ENCODE assay signal across 14 cellular contexts in genomic region chr10:59588791-59589190, GRCh38.
DNase-seq lines count a peak whose midpoint lies in the region; ATAC-seq and TF ChIP-seq lines count a peak whose summit lies in the region.
"Had no signal": no experiment of that assay in that cellular context is flagged by ENCODE, and none has a peak within 500 bp of the region (broad histone marks: within the 10 kb centered on the region; RNA-seq: fewer than 3 reads in every experiment).

No MANE protein-coding gene starts in this region.

- 82% methylated on average over 6 of the region's 6 CpGs for WGBS in esophagus muscularis mucosa
- no CpG with 5 or more reads among the region's 6 CpGs for WGBS in neuronal stem cell (ENCODE audit: extremely low coverage in 2 of 2, insufficient read length in 2 of 2, insufficient replicate concordance in 1 of 2), 2 donors

- H2AFZ ChIP-seq in neuronal stem cell (ENCODE audit: low read length): peak overlapping the region; percentile 67

- DNase-seq in DMS53 (lab: John Stamatoyannopoulos, UW) (peak; percentile 17), DMS53 treated with DMSO at 0.1 percent for 48 hours (lab: John Stamatoyannopoulos, UW; ENCODE audit: unreplicated experiment) (no peak), LHCN-M2 (ENCODE audit: low read depth) (peak; percentile 1), esophagus muscularis mucosa (ENCODE audit: extremely low spot score) (peak; percentile 89), neuronal stem cell (ENCODE audit: low spot score) (no peak), GM13977 (ENCODE audit: low spot score) (no peak)
- no peak for DNase-seq in activated CD4-positive, alpha-beta T cell treated with anti-CD3 and anti-CD28 coated beads, Interleukin-2, amount 50 U/mL, for 48 hours
- DNase-seq: CD8-positive, alpha-beta T cell; COR-L47; DMS153; HFFc6 had no signal

- no peak overlapping the region for H2BK12ac ChIP-seq in neuronal stem cell (ENCODE audit: low read length)

- H3K36me3 ChIP-seq in esophagus muscularis mucosa (no peaks in the 10 kb centered on the region), neuronal stem cell (replicated peaks in 1 of 2; ENCODE audit: control insufficient read depth in 2 of 2, insufficient read depth in 2 of 2, low read length in 2 of 2) (no peaks in the 10 kb centered on the region)
- H3K36me3 ChIP-seq: HAP-1 had no signal

- no peak overlapping the region for H4K8ac ChIP-seq in neuronal stem cell (ENCODE audit: low read depth, low read length)

- intact Hi-C loops in esophagus muscularis mucosa (cut with DNase I): loop anchor here (10.0 kb wide), 1 partner anchor 204 kb away; no protein-coding TSS in a partner anchor

- H3K4me3 ChIP-seq in esophagus muscularis mucosa (no peak overlapping the region), neuronal stem cell (ENCODE audit: low read length in 2 of 2) (no peak overlapping the region)
- H3K4me3 ChIP-seq: HAP-1 had no signal

- no peak overlapping the region for H2BK15ac ChIP-seq in neuronal stem cell (ENCODE audit: low read length)

- peaks cover 0 to 11% (median 4%) of the 10 kb centered on the region in 4 donors for H3K4me1 ChIP-seq in esophagus muscularis mucosa
- H3K4me1 ChIP-seq in neuronal stem cell (ENCODE audit: control insufficient read depth in 2 of 2, insufficient read depth in 1 of 2, low read depth in 1 of 2, low read length in 2 of 2): no peaks in the 10 kb centered on the region

- no peaks in the 10 kb centered on the region for H3K9me3 ChIP-seq in esophagus muscularis mucosa
- H3K9me3 ChIP-seq in neuronal stem cell (replicated peaks in 1 of 2; ENCODE audit: control insufficient read depth in 2 of 2, insufficient read depth in 1 of 2, low read depth in 1 of 2, low read length in 2 of 2): no peaks in the 10 kb centered on the region
- H3K9me3 ChIP-seq: HAP-1 had no signal

- no peak overlapping the region for H4K91ac ChIP-seq in neuronal stem cell (ENCODE audit: low read depth, low read length, poor library complexity)

- H3K27me3 ChIP-seq in esophagus muscularis mucosa (no peaks in the 10 kb centered on the region), neuronal stem cell (ENCODE audit: control insufficient read depth in 3 of 3, insufficient read depth in 3 of 3, low read depth in 1 of 3, low read length in 3 of 3) (no peaks in the 10 kb centered on the region)

- TF ChIP-seq EP300 in esophagus muscularis mucosa (IDR thresholded peaks at IDR 0.05): no peak

- in situ Hi-C loops in GM13977 (cut with MboI; ENCODE audit: low pct_unique_long_range_greater_than_20kb, low sequenced_read_pairs, unreplicated experiment): no loop called here

- H3K9ac ChIP-seq in neuronal stem cell (ENCODE audit: low read depth, low read length, poor library complexity): no peak overlapping the region

- H3K23ac ChIP-seq in neuronal stem cell (ENCODE audit: low read depth, low read length, poor library complexity): no peak overlapping the region

- no peak for TF ChIP-seq CTCF in esophagus muscularis mucosa (IDR thresholded peaks at IDR 0.05)
- no peak for TF ChIP-seq CTCF in GM13977 (IDR thresholded peaks at IDR 0.05; ENCODE audit: extremely low read depth, insufficient read depth, missing control alignments)

- no peak overlapping the region for H3K4ac ChIP-seq in neuronal stem cell (ENCODE audit: low read length)

- no peak for TF ChIP-seq POLR2A in esophagus muscularis mucosa (IDR thresholded peaks at IDR 0.05; ENCODE audit: low read depth)

- H3K4me2 ChIP-seq in neuronal stem cell (ENCODE audit: insufficient read depth, low read length, poor library complexity, severe bottlenecking): no peak overlapping the region

- no peak overlapping the region for H3K14ac ChIP-seq in neuronal stem cell (ENCODE audit: low read length)

- no peaks in the 10 kb centered on the region for H3K79me1 ChIP-seq in neuronal stem cell (ENCODE audit: low read depth, low read length)

- no peak overlapping the region for H2BK5ac ChIP-seq in neuronal stem cell (ENCODE audit: low read length)

- H3K27ac ChIP-seq in esophagus muscularis mucosa (replicated peaks in 1 of 4): no peak overlapping the region
- no peak overlapping the region for H3K27ac ChIP-seq in neuronal stem cell (replicated peaks; ENCODE audit: low read length)
- H3K27ac ChIP-seq: 22Rv1 had no signal

- no peak overlapping the region for H3K18ac ChIP-seq in neuronal stem cell (ENCODE audit: low read length)

- no peak overlapping the region for H2AK5ac ChIP-seq in neuronal stem cell (ENCODE audit: low read depth, low read length)

- ATAC-seq in HG03520 (IDR thresholded peaks at IDR 0.05; ENCODE audit: unreplicated experiment): no peak
- ATAC-seq: CD8-positive, alpha-beta T cell had no signal

- H2BK120ac ChIP-seq in neuronal stem cell (ENCODE audit: low read depth, low read length): no peak overlapping the region

Comparison
In these comparisons a context has a peak if more than half of its experiments do, and no peak if none do; other contexts are left out.
1. DNase-seq: peak in DMS53 (single experiment), LHCN-M2 (single experiment) and esophagus muscularis mucosa (single experiment); none in DMS53 treated with DMSO at 0.1 percent for 48 hours (single experiment), neuronal stem cell (single experiment), GM13977 (single experiment) and activated CD4-positive, alpha-beta T cell treated with anti-CD3 and anti-CD28 coated beads, Interleukin-2, amount 50 U/mL, for 48 hours (0 of 2).